ENCODE assay signal across 22 cellular contexts in the genomic region with DNA sequence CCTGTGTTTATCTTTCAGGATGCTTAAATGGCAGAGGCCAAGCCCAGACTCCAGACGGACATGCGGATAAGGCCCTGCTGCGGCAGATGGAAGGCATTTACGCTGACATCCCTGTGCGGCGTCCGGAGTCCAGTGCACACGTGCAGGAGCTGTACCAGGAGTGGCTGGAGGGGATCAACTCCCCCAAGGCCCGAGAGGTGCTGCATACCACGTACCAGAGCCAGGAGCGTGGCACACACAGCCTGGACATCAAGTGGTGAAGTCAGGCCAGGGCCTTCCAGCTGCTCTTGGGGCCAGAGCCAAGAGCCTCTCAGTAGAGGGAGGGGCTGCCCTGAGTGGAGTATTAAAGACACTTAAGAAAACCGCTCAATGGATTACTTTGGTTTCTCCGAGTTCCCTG. TPM values are rescaled to one million over a fixed set of nuclear protein-coding genes. Genes with fewer than 3 reads are reported as not detected.
DNase-seq lines count a peak whose midpoint lies in the region; ATAC-seq lines count a peak whose summit lies in the region.
"Had no signal": no experiment of that assay in that cellular context is flagged by ENCODE, and none has a peak within 500 bp of the region (broad histone marks: within the 10 kb centered on the region; RNA-seq: fewer than 3 reads in every experiment).

No MANE protein-coding gene starts in this region.

- no peaks in the 10 kb centered on the region for H3K27me3 Mint-ChIP-seq in activated naive CD8-positive, alpha-beta T cell treated with anti-CD3 and anti-CD28 coated beads for 36 hours
- no peaks in the 10 kb centered on the region for H3K27me3 Mint-ChIP-seq in activated naive CD8-positive, alpha-beta T cell treated with anti-CD3 and anti-CD28 coated beads, Interleukin-2, amount 50 U/mL, for 24 hours
- H3K27me3 Mint-ChIP-seq: stimulated activated naive CD8-positive, alpha-beta T cell treated with anti-CD3 and anti-CD28 coated beads, Interleukin-15, amount 100 ng/mL, for 72 hours had no signal

- peaks cover 3% of the 10 kb centered on the region for H3K4me1 Mint-ChIP-seq in activated naive CD8-positive, alpha-beta T cell treated with anti-CD3 and anti-CD28 coated beads for 36 hours
- H3K4me1 Mint-ChIP-seq in activated naive CD8-positive, alpha-beta T cell treated with anti-CD3 and anti-CD28 coated beads, Interleukin-2, amount 50 U/mL, for 24 hours: peaks cover 3% of the 10 kb centered on the region
- H3K4me1 Mint-ChIP-seq: stimulated activated naive CD8-positive, alpha-beta T cell treated with anti-CD3 and anti-CD28 coated beads, Interleukin-15, amount 100 ng/mL, for 72 hours had no signal

- no peak for ATAC-seq in activated naive CD8-positive, alpha-beta T cell treated with anti-CD3 and anti-CD28 coated beads, Interleukin-2, amount 50 U/mL, for 24 hours
- ATAC-seq in left lobe of liver: no peak
- no peak for ATAC-seq in GM21447 (IDR thresholded peaks at IDR 0.05; ENCODE audit: unreplicated experiment)
- no peak for ATAC-seq in HG02884 (IDR thresholded peaks at IDR 0.05; ENCODE audit: unreplicated experiment)
- ATAC-seq: HepG2; stimulated activated naive CD8-positive, alpha-beta T cell treated with anti-CD3 and anti-CD28 coated beads, Interleukin-15, amount 100 ng/mL, for 72 hours had no signal

- DNase-seq in activated naive CD8-positive, alpha-beta T cell treated with anti-CD3 and anti-CD28 coated beads for 36 hours: no peak
- DNase-seq in activated naive CD8-positive, alpha-beta T cell treated with anti-CD3 and anti-CD28 coated beads, Interleukin-2, amount 50 U/mL, for 24 hours: no peak
- peak; percentile 7 for DNase-seq in globus pallidus (ENCODE audit: low spot score)
- peak; percentile 17 for DNase-seq in midbrain (lab: John Stamatoyannopoulos, UW)
- no peak for DNase-seq in left lobe of liver (ENCODE audit: low spot score)
- no peak for DNase-seq in SHP77 treated with DMSO at 0.1 percent for 48 hours (lab: John Stamatoyannopoulos, UW)
- DNase-seq: activated CD4-positive, alpha-beta T cell treated with anti-CD3 and anti-CD28 coated beads, Interleukin-2, amount 50 U/mL, for 48 hours; activated T-cell treated with anti-CD3 and anti-CD28 coated beads for 4 hours; amniotic stem cell; Caco-2; foreskin fibroblast; mammary epithelial cell; NCI-H1092; NCI-H1930; NCI-H446; NK-92 treated with Interleukin-12 subunit alpha and Interleukin-12 subunit beta, amount 100 ng/mL, for 24 hours; occipital lobe; retina; stimulated activated naive CD8-positive, alpha-beta T cell treated with anti-CD3 and anti-CD28 coated beads, Interleukin-15, amount 100 ng/mL, for 72 hours had no signal

- no peak overlapping the region for H3K4me3 Mint-ChIP-seq in activated naive CD8-positive, alpha-beta T cell treated with anti-CD3 and anti-CD28 coated beads for 36 hours
- no peak overlapping the region for H3K4me3 Mint-ChIP-seq in activated naive CD8-positive, alpha-beta T cell treated with anti-CD3 and anti-CD28 coated beads, Interleukin-2, amount 50 U/mL, for 24 hours
- H3K4me3 Mint-ChIP-seq: stimulated activated naive CD8-positive, alpha-beta T cell treated with anti-CD3 and anti-CD28 coated beads, Interleukin-15, amount 100 ng/mL, for 72 hours had no signal

- peak overlapping the region; percentile 48 for H3K27ac Mint-ChIP-seq in activated naive CD8-positive, alpha-beta T cell treated with anti-CD3 and anti-CD28 coated beads for 36 hours
- H3K27ac Mint-ChIP-seq in activated naive CD8-positive, alpha-beta T cell treated with anti-CD3 and anti-CD28 coated beads, Interleukin-2, amount 50 U/mL, for 24 hours: no peak overlapping the region
- H3K27ac Mint-ChIP-seq: stimulated activated naive CD8-positive, alpha-beta T cell treated with anti-CD3 and anti-CD28 coated beads, Interleukin-15, amount 100 ng/mL, for 72 hours had no signal

- H3K9me3 Mint-ChIP-seq in activated naive CD8-positive, alpha-beta T cell treated with anti-CD3 and anti-CD28 coated beads for 36 hours: no peaks in the 10 kb centered on the region
- no peaks in the 10 kb centered on the region for H3K9me3 Mint-ChIP-seq in activated naive CD8-positive, alpha-beta T cell treated with anti-CD3 and anti-CD28 coated beads, Interleukin-2, amount 50 U/mL, for 24 hours
- H3K9me3 Mint-ChIP-seq: stimulated activated naive CD8-positive, alpha-beta T cell treated with anti-CD3 and anti-CD28 coated beads, Interleukin-15, amount 100 ng/mL, for 72 hours had no signal

- peaks cover 5% of the 10 kb centered on the region for H3K36me3 Mint-ChIP-seq in activated naive CD8-positive, alpha-beta T cell treated with anti-CD3 and anti-CD28 coated beads for 36 hours
- peaks cover 10% of the 10 kb centered on the region for H3K36me3 Mint-ChIP-seq in activated naive CD8-positive, alpha-beta T cell treated with anti-CD3 and anti-CD28 coated beads, Interleukin-2, amount 50 U/mL, for 24 hours (ENCODE audit: low read depth)

RNA-seq across cellular contexts. Expression of gene NARF, which starts 29.4 kb away (rescaled TPM):
- 10 to 100 TPM; 49.9 to 51.3 TPM for total RNA-seq in activated naive CD8-positive, alpha-beta T cell treated with anti-CD3 and anti-CD28 coated beads for 36 hours
- 22.5 TPM for total RNA-seq in left lobe of liver

RNA-seq across cellular contexts. Expression of gene FOXK2, which starts 31.6 kb away (rescaled TPM):
- total RNA-seq in activated naive CD8-positive, alpha-beta T cell treated with anti-CD3 and anti-CD28 coated beads for 36 hours: 10 to 100 TPM; 59.4 to 67.2 TPM
- 16.2 TPM for total RNA-seq in left lobe of liver

RNA-seq across cellular contexts. Expression of gene CYBC1, which starts 37.3 kb away (rescaled TPM):
- total RNA-seq in activated naive CD8-positive, alpha-beta T cell treated with anti-CD3 and anti-CD28 coated beads for 36 hours: 100 to 1,000 TPM; 156 to 163 TPM
- total RNA-seq in left lobe of liver: 35.5 TPM

Comparison
In these comparisons a context has a peak if more than half of its experiments do, and no peak if none do; other contexts are left out.
1. DNase-seq: peak in globus pallidus (single experiment) and midbrain (single experiment); none in activated naive CD8-positive, alpha-beta T cell treated with anti-CD3 and anti-CD28 coated beads for 36 hours (single experiment), activated naive CD8-positive, alpha-beta T cell treated with anti-CD3 and anti-CD28 coated beads, Interleukin-2, amount 50 U/mL, for 24 hours (single experiment), left lobe of liver (single experiment) and SHP77 treated with DMSO at 0.1 percent for 48 hours (single experiment).